In the genomic region with DNA sequence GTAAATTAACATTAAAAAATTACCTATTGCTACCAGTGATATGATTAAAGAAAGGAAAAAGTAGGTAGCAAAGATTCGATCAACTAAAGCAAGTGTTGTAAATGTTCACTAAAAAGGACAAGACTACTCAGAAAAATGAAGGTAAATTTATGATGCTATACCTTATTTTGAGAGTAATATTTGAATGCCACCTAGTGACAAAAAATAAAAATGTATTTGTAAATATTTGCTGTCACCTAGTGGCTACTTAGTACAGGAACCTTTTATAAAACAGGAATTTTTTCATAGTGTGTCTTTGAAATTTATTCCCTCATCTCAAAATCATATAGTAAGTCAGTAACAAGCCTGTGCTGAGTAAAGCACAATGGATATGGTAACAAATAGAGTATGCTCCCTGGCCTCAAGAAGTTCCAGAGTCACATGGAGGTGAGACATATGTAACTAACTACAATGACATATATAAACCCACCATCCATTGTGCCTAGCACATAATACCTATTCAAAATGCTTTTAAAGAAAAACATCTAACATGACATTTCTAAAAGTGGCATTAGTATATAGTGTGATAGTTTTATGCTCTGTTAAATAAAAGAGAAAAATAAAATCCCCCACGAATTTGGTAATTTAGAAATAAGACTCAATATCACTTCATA, we compare ENCODE assay signal across 9 cellular contexts.
DNase-seq lines count a peak whose midpoint lies in the region; ATAC-seq and TF ChIP-seq lines count a peak whose summit lies in the region.
"Had no signal": no experiment of that assay in that cellular context is flagged by ENCODE, and none has a peak within 500 bp of the region (broad histone marks: within the 10 kb centered on the region; RNA-seq: fewer than 3 reads in every experiment).

No MANE protein-coding gene starts in this region.

- TF ChIP-seq CTCF in GM12864 (IDR thresholded peaks at IDR 0.05; ENCODE audit: low read depth, low read length, missing control alignments), result peak; percentile 51
- TF ChIP-seq CTCF in dorsolateral prefrontal cortex (IDR thresholded peaks at IDR 0.05 in 54 of 56, conservative IDR thresholded peaks at IDR 0.05 in 2 of 56; ENCODE audit: low read depth in 1 of 56, partially characterized antibody in 56 of 56), result peak; percentile 46 to 93 (median 76)
- TF ChIP-seq CTCF in tibial nerve (IDR thresholded peaks at IDR 0.05), result peak in 3 of 5 experiments; percentile 10 to 32 (median 27)

- peak; percentile 68 for ATAC-seq in HG03280 (IDR thresholded peaks at IDR 0.05; ENCODE audit: unreplicated experiment)
- ATAC-seq in GM21381 (IDR thresholded peaks at IDR 0.05; ENCODE audit: unreplicated experiment), result no peak
- ATAC-seq in naive thymus-derived CD8-positive, alpha-beta T cell, result no peak

- no peaks in the 10 kb centered on the region for H3K36me3 ChIP-seq in tibial nerve

- H3K4me1 ChIP-seq in tibial nerve, result peaks cover 0 to 2% (median 0%) of the 10 kb centered on the region in 4 donors

- no peak overlapping the region for H3K27ac ChIP-seq in dorsolateral prefrontal cortex
- no peak overlapping the region for H3K27ac ChIP-seq in tibial nerve
- H3K27ac ChIP-seq: SK-N-MC had no signal

- TF ChIP-seq EP300 in tibial nerve (IDR thresholded peaks at IDR 0.05), result no peak

- POLR2A ChIA-PET in naive thymus-derived CD8-positive, alpha-beta T cell (lab: Charles Lee), result no interaction called here

- no peak for TF ChIP-seq POLR2A in tibial nerve (IDR thresholded peaks at IDR 0.05)

- H3K27me3 Mint-ChIP-seq in naive thymus-derived CD8-positive, alpha-beta T cell, result no peaks in the 10 kb centered on the region

- H3K4me3 Mint-ChIP-seq in naive thymus-derived CD8-positive, alpha-beta T cell, result no peak overlapping the region

- no peaks in the 10 kb centered on the region for H3K27me3 ChIP-seq in dorsolateral prefrontal cortex
- no peaks in the 10 kb centered on the region for H3K27me3 ChIP-seq in tibial nerve

- H3K9me3 Mint-ChIP-seq in naive thymus-derived CD8-positive, alpha-beta T cell, result no peaks in the 10 kb centered on the region

- WGBS in tibial nerve, 2 donors, result 89 to 92% methylated on average over 2 of the region's 2 CpGs

- intact Hi-C loops in dorsolateral prefrontal cortex (cut with DNase I), result no loop called here

- H3K36me3 Mint-ChIP-seq in naive thymus-derived CD8-positive, alpha-beta T cell, result peaks cover 0 to 38% (median 15%) of the 10 kb centered on the region in 3 donors

- H3K9me3 ChIP-seq in tibial nerve, result no peaks in the 10 kb centered on the region

- H3K4me3 ChIP-seq in GM12864 (ENCODE audit: low read depth, low read length), result no peak overlapping the region
- no peak overlapping the region for H3K4me3 ChIP-seq in dorsolateral prefrontal cortex
- H3K4me3 ChIP-seq in tibial nerve, result no peak overlapping the region
- H3K4me3 ChIP-seq: SK-N-MC had no signal

- DNase-seq in GM12864 (ENCODE audit: low read depth), result no peak
- peak; percentile 18 to 50 for DNase-seq in NCI-H526 (lab: John Stamatoyannopoulos, UW)
- no peak for DNase-seq in dorsolateral prefrontal cortex
- no peak for DNase-seq in tibial nerve (ENCODE audit: low spot score in 2 of 2)
- DNase-seq in middle frontal gyrus (ENCODE audit: extremely low spot score, low spot score), result no peak
- DNase-seq in naive thymus-derived CD8-positive, alpha-beta T cell, result no peak

- no peak overlapping the region for H3K27ac Mint-ChIP-seq in naive thymus-derived CD8-positive, alpha-beta T cell

- peaks cover 0 to under 1% (median 0%) of the 10 kb centered on the region in 4 donors for H3K4me1 Mint-ChIP-seq in naive thymus-derived CD8-positive, alpha-beta T cell

Comparison
In these comparisons a context has a peak if more than half of its experiments do, and no peak if none do; other contexts are left out.
1. DNase-seq: peak in NCI-H526 (2 of 2); none in GM12864 (single experiment), dorsolateral prefrontal cortex (0 of 10), tibial nerve (0 of 2), middle frontal gyrus (single experiment) and naive thymus-derived CD8-positive, alpha-beta T cell (0 of 10).
2. Peak in every context shown above with its lines, with median percentiles within 50 percentile points of each other: CTCF ChIP-seq.